In the genomic region with DNA sequence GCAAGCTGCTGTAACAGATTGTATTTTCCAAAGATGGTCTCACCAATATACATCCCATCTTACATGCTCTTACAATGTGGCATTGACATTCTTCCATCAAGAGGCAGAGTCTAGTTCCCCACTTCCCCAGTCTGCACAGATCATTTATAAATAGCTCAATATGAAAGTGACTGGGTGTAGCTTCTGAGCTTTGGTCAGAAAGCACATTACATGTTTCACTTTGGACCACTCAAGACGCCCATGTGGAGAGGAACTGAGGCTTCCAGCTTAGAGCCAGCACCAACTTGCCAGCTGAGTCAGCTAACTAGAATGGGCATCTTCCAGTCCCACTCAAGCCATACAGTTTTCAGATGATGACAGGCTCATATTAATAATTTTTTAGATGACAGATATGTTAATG, we compare ENCODE assay signal across 18 cellular contexts. TPM values are rescaled to one million over a fixed set of nuclear protein-coding genes. Genes with fewer than 3 reads are reported as not detected.
"Had no signal": no experiment of that assay in that cellular context is flagged by ENCODE, and none has a peak within 500 bp of the region (broad histone marks: within the 10 kb centered on the region; RNA-seq: fewer than 3 reads in every experiment).

No MANE protein-coding gene starts in this region.

- FAIRE-seq: colon, endothelial cell of umbilical vein, frontal cortex had no signal

- ATAC-seq: activated CD8-positive, alpha-beta T cell treated with anti-CD3 and anti-CD28 coated beads, Interleukin-2, amount 10 ng/mL, durations not matched to agents 7 days and 5 days; heart right ventricle; left lobe of liver; mucosa of descending colon; natural killer cell; right cardiac atrium had no signal

- H3K36me3 ChIP-seq: heart right ventricle, transverse colon had no signal

- H3K4me3 Mint-ChIP-seq: activated CD8-positive, alpha-beta T cell treated with anti-CD3 and anti-CD28 coated beads, Interleukin-2, amount 10 ng/mL, durations not matched to agents 7 days and 5 days; activated naive CD4-positive, alpha-beta T cell treated with anti-CD3 and anti-CD28 coated beads for 36 hours; natural killer cell had no signal

- H3K4me1 Mint-ChIP-seq: natural killer cell had no signal

- H3K36me3 Mint-ChIP-seq: natural killer cell had no signal

- H3K27me3 ChIP-seq: transverse colon had no signal

- DNase-seq: activated CD4-positive, alpha-beta T cell treated with anti-CD3 and anti-CD28 coated beads for 48 hours; activated CD8-positive, alpha-beta memory T cell treated with anti-CD3 and anti-CD28 coated beads, Interleukin-2, amount 50 U/mL, for 48 hours; activated CD8-positive, alpha-beta T cell treated with anti-CD3 and anti-CD28 coated beads, Interleukin-2, amount 10 ng/mL, durations not matched to agents 7 days and 5 days; activated naive CD4-positive, alpha-beta T cell treated with anti-CD3 and anti-CD28 coated beads for 36 hours; heart right ventricle; islet precursor cell; mucosa of descending colon; natural killer cell; right cardiac atrium; stimulated activated naive CD4-positive, alpha-beta T cell; substantia nigra; transverse colon had no signal

- H3K27ac Mint-ChIP-seq: activated CD8-positive, alpha-beta T cell treated with anti-CD3 and anti-CD28 coated beads, Interleukin-2, amount 10 ng/mL, durations not matched to agents 7 days and 5 days; activated naive CD4-positive, alpha-beta T cell treated with anti-CD3 and anti-CD28 coated beads for 36 hours; natural killer cell; progenitor cell of endocrine pancreas had no signal

- H3K4me3 ChIP-seq: heart right ventricle, mucosa of descending colon, smooth muscle cell, transverse colon had no signal

- H3K9me3 Mint-ChIP-seq: activated naive CD4-positive, alpha-beta T cell treated with anti-CD3 and anti-CD28 coated beads for 36 hours; natural killer cell had no signal

RNA-seq across cellular contexts. Expression of a gene that starts 45.5 kb away (rescaled TPM):
- total RNA-seq: activated CD8-positive, alpha-beta T cell treated with anti-CD3 and anti-CD28 coated beads, Interleukin-2, amount 10 ng/mL, durations not matched to agents 7 days and 5 days; activated naive CD4-positive, alpha-beta T cell treated with anti-CD3 and anti-CD28 coated beads for 36 hours; endothelial cell of umbilical vein; natural killer cell had no signal
